ENCODE assay signal across 28 cellular contexts in the genomic region with DNA sequence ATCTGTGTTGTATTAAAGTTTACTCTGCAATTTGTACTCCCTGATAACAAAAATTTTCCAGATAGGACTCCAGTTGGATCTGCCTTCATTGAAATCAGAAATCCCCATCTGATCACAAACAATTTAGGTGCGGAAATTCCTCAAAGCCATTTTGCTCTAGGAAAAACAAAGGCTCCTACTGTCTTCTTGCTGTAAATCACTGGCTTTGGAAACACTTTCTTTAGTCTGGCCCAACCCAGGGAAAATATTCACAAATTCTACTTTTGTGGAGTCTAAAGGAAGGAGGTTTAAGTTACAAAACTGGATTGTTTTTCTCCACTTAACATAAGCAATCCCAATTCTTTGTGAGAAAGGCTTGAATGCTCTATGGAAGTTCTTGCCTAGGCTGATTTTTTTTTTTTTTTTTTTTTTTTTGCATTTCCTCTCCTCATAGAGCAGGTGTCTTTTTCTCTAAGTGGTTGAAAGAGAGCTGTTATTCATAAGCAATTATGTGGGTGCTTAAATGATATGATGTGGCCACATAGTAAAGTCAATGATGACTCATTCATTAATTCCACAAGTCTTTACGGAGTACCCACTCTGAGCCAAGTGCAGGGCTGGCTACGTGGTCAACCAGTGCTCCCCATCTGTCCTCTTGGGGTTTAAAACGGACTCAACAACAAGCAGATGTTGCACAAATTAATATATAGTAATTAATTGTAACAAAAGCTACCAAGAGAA.
A peak's percentile ranks its signal among the peaks of the same experiment; 100 is the strongest.
DNase-seq lines count a peak whose midpoint lies in the region; ATAC-seq, FAIRE-seq and TF ChIP-seq lines count a peak whose summit lies in the region.
"Had no signal": no experiment of that assay in that cellular context is flagged by ENCODE, and none has a peak within 500 bp of the region (broad histone marks: within the 10 kb centered on the region; RNA-seq: fewer than 3 reads in every experiment).

No MANE protein-coding gene starts in this region.

- peaks cover 20% of the 10 kb centered on the region for H3K36me3 Mint-ChIP-seq in WTC11
- H3K36me3 Mint-ChIP-seq: T-cell had no signal

- H3K4me3 ChIP-seq in fibroblast of the aortic adventitia (ENCODE audit: low read depth, low read length) = no peak overlapping the region
- H3K4me3 ChIP-seq: PC-9, smooth muscle cell, upper lobe of left lung had no signal

- FAIRE-seq in GM12891 (lab: Jason Lieb, UNC) = no peak
- FAIRE-seq: bronchial epithelial cell, colon, GM12892, HepG2 had no signal

- CTCF ChIA-PET in WTC11 (lab: Charles Lee) = no interaction called here

- no peaks in the 10 kb centered on the region for H3K27me3 Mint-ChIP-seq in WTC11 (ENCODE audit: low read depth)
- H3K27me3 Mint-ChIP-seq: CD4-positive, alpha-beta T cell had no signal

- H3K27ac Mint-ChIP-seq in WTC11 = peak overlapping the region; percentile 76
- H3K27ac Mint-ChIP-seq: CD4-positive, alpha-beta T cell; T-cell had no signal

- TF ChIP-seq CTCF in WTC11 (IDR thresholded peaks at IDR 0.05) (no peak), fibroblast of the aortic adventitia (IDR thresholded peaks at IDR 0.05; ENCODE audit: insufficient read depth, low read length) (no peak)

- ATAC-seq in WTC11 (no peak), sciatic nerve (peak; percentile 76)
- ATAC-seq: activated T-cell treated with anti-CD3 and anti-CD28 coated beads, Interleukin-2, amount 50 U/mL, for 4 hours; HepG2; left colon; T-cell had no signal

- H3K9me3 Mint-ChIP-seq in WTC11 = peaks cover 24% of the 10 kb centered on the region
- H3K9me3 Mint-ChIP-seq: activated T-cell treated with anti-CD3 and anti-CD28 coated beads, Interleukin-2, amount 50 U/mL, for 4 hours had no signal

- DNase-seq in DMS 273 (lab: John Stamatoyannopoulos, UW; ENCODE audit: unreplicated experiment) (peak; percentile 12), DMS 273 treated with DMSO at 0.1 percent for 48 hours (lab: John Stamatoyannopoulos, UW) (no peak), WTC11 (ENCODE audit: low spot score) (no peak), fibroblast of the aortic adventitia (ENCODE audit: low read depth) (peak; percentile 16), sciatic nerve (ENCODE audit: low spot score) (no peak), GM12891 (ENCODE audit: insufficient read length, low spot score) (no peak), NCI-H2107 treated with DMSO at 0.1 percent for 48 hours (lab: John Stamatoyannopoulos, UW; ENCODE audit: unreplicated experiment) (no peak), NCI-H345 (lab: John Stamatoyannopoulos, UW) (no peak)
- DNase-seq: activated CD8-positive, alpha-beta memory T cell treated with anti-CD3 and anti-CD28 coated beads for 24 hours; activated T-cell treated with anti-CD3 and anti-CD28 coated beads, Interleukin-2, amount 50 U/mL, for 4 hours; CD4-positive, alpha-beta T cell; DMS53; H7; left colon; NCI-H1105; NCI-H2081; NCI-H446 treated with DMSO at 0.1 percent for 48 hours; NK-92 treated with Interleukin-12 subunit alpha and Interleukin-12 subunit beta, amount 100 ng/mL, for 24 hours; PC-9; SIG-M5; stimulated activated CD4-positive, alpha-beta T cell treated with anti-CD3 and anti-CD28 coated beads, Interleukin-2, amount 100 ng/mL, for 24 hours; T-cell; upper lobe of left lung had no signal

- POLR2A ChIA-PET in WTC11 (lab: Charles Lee) = no interaction called here

- no peak overlapping the region for H3K4me3 Mint-ChIP-seq in WTC11
- H3K4me3 Mint-ChIP-seq: activated T-cell treated with anti-CD3 and anti-CD28 coated beads, Interleukin-2, amount 50 U/mL, for 4 hours; CD4-positive, alpha-beta T cell; T-cell had no signal

- H3K4me1 Mint-ChIP-seq in WTC11 = peaks cover 32% of the 10 kb centered on the region
- H3K4me1 Mint-ChIP-seq: T-cell had no signal

- intact Hi-C loops in sciatic nerve (cut with DNase I) = no loop called here

- TF ChIP-seq POLR2A in GM12891 (IDR thresholded peaks at IDR 0.05; ENCODE audit: low read depth, low read length) = no peak

TF ChIP-seq in WTC11, 78 proteins besides CTCF, POLR2A, EP300 and RAD21 (continues in another document):
- TF ChIP-seq TP53 (CRISPR knock-in tag; IDR thresholded peaks at IDR 0.05) (no peak), ESRRA (CRISPR knock-in tag; IDR thresholded peaks at IDR 0.05; ENCODE audit: borderline replicate concordance) (no peak), PREB (CRISPR knock-in tag; IDR thresholded peaks at IDR 0.05; ENCODE audit: borderline replicate concordance) (no peak), MYBL2 (CRISPR knock-in tag; IDR thresholded peaks at IDR 0.05) (no peak), MLX (CRISPR knock-in tag; IDR thresholded peaks at IDR 0.05) (no peak), GABPB1 (CRISPR knock-in tag; IDR thresholded peaks at IDR 0.05) (no peak), MXD4 (CRISPR knock-in tag; IDR thresholded peaks at IDR 0.05; ENCODE audit: borderline replicate concordance) (no peak), MAX (CRISPR knock-in tag; IDR thresholded peaks at IDR 0.05) (no peak), NFYB (CRISPR knock-in tag; conservative IDR thresholded peaks at IDR 0.05; ENCODE audit: low read depth) (no peak), NR1H2 (CRISPR knock-in tag; IDR thresholded peaks at IDR 0.05) (no peak)

TF ChIP-seq in GM12891, 5 proteins besides CTCF, POLR2A, EP300 and RAD21:
- TF ChIP-seq POLR2AphosphoS5 (IDR thresholded peaks at IDR 0.05; ENCODE audit: low read depth, low read length) (no peak), TAF1 (IDR thresholded peaks at IDR 0.05; ENCODE audit: low read depth, low read length) (no peak), PAX5 (IDR thresholded peaks at IDR 0.05; ENCODE audit: insufficient read depth, low read length, severe bottlenecking) (no peak), SPI1 (IDR thresholded peaks at IDR 0.05; ENCODE audit: low read depth, low read length) (no peak), POU2F2 (IDR thresholded peaks at IDR 0.05; ENCODE audit: low read depth, low read length) (no peak)

Comparison
In these comparisons a context has a peak if more than half of its experiments do, and no peak if none do; other contexts are left out.
1. DNase-seq: peak in DMS 273 (single experiment) and fibroblast of the aortic adventitia (single experiment); none in DMS 273 treated with DMSO at 0.1 percent for 48 hours (single experiment), WTC11 (single experiment), sciatic nerve (single experiment), GM12891 (single experiment), NCI-H2107 treated with DMSO at 0.1 percent for 48 hours (single experiment) and NCI-H345 (single experiment).